10 cellular contexts compared by ENCODE assay signal in genomic region chrX:138710311-138710791, GRCh38. TPM values are rescaled to one million over a fixed set of nuclear protein-coding genes. Genes with fewer than 3 reads are reported as not detected.
DNase-seq lines count a peak whose midpoint lies in the region; ATAC-seq and TF ChIP-seq lines count a peak whose summit lies in the region.
"Had no signal": no experiment of that assay in that cellular context is flagged by ENCODE, and none has a peak within 500 bp of the region (broad histone marks: within the 10 kb centered on the region; RNA-seq: fewer than 3 reads in every experiment).

No MANE protein-coding gene starts in this region.

- peak overlapping the region; percentile 40 to 72 (median 55) for H3K4me3 ChIP-seq in breast epithelium
- no peak overlapping the region for H3K4me3 ChIP-seq in mammary epithelial cell (replicated peaks in 1 of 3; ENCODE audit: insufficient read depth in 1 of 3, low read depth in 2 of 3, low read length in 3 of 3)
- H3K4me3 ChIP-seq in hepatocyte: peak overlapping the region; percentile 39
- peak overlapping the region; percentile 56 for H3K4me3 ChIP-seq in ovary
- peak overlapping the region; percentile 51 to 65 for H3K4me3 ChIP-seq in aorta (ENCODE audit: low read length in 2 of 2)

- H3K4me1 ChIP-seq in breast epithelium (no peaks in the 10 kb centered on the region), mammary epithelial cell (ENCODE audit: insufficient read depth, low read length) (no peaks in the 10 kb centered on the region), hepatocyte (ENCODE audit: insufficient read depth) (no peaks in the 10 kb centered on the region), ovary (ENCODE audit: insufficient read depth) (no peaks in the 10 kb centered on the region), aorta (ENCODE audit: control insufficient read depth in 1 of 2, insufficient read depth in 2 of 2, low read length in 2 of 2) (no peaks in the 10 kb centered on the region)

- no peak for DNase-seq in breast epithelium (ENCODE audit: low spot score in 2 of 2)
- DNase-seq in mammary epithelial cell: no peak
- DNase-seq in hepatocyte (ENCODE audit: low spot score): peak; percentile 3
- peak in 3 of 5 donors; percentile 7 to 21 (median 13) for DNase-seq in ovary
- peak in 1 of 2 donors; percentile 71 for DNase-seq in aorta
- no peak for DNase-seq in activated CD4-positive, alpha-beta memory T cell treated with anti-CD3 and anti-CD28 coated beads, Interleukin-2, amount 10 ng/mL, durations not matched to agents 7 days and 5 days
- DNase-seq in activated gamma-delta T cell treated with Interleukin-2 at 50 U/mL for 16 hours: no peak
- DNase-seq: activated naive CD8-positive, alpha-beta T cell treated with anti-CD3 and anti-CD28 coated beads, Interleukin-2, amount 10 ng/mL, durations not matched to agents 7 days and 5 days; naive B cell had no signal

- no peaks in the 10 kb centered on the region for H3K36me3 ChIP-seq in breast epithelium
- no peaks in the 10 kb centered on the region for H3K36me3 ChIP-seq in mammary epithelial cell (ENCODE audit: insufficient read depth, low read length)
- H3K36me3 ChIP-seq in hepatocyte (replicated peaks; ENCODE audit: insufficient read depth, low read depth): no peaks in the 10 kb centered on the region
- no peaks in the 10 kb centered on the region for H3K36me3 ChIP-seq in ovary
- no peaks in the 10 kb centered on the region for H3K36me3 ChIP-seq in aorta (ENCODE audit: control insufficient read depth in 1 of 2, insufficient read depth in 2 of 2, low read length in 1 of 2)

- BruUV-seq in mammary epithelial cell (replicated peaks; lab: Mats Ljungman, UMichigan): no TSS peak

- CTCF ChIA-PET in mammary epithelial cell (lab: Charles Lee; ENCODE audit: low non-redundant PET): no interaction called here
- CTCF ChIA-PET in activated CD4-positive, alpha-beta memory T cell treated with anti-CD3 and anti-CD28 coated beads, Interleukin-2, amount 10 ng/mL, durations not matched to agents 7 days and 5 days (lab: Charles Lee): no interaction called here

- no peaks in the 10 kb centered on the region for H3K4me1 Mint-ChIP-seq in activated CD4-positive, alpha-beta memory T cell treated with anti-CD3 and anti-CD28 coated beads, Interleukin-2, amount 10 ng/mL, durations not matched to agents 7 days and 5 days
- H3K4me1 Mint-ChIP-seq: activated naive CD8-positive, alpha-beta T cell treated with anti-CD3 and anti-CD28 coated beads, Interleukin-2, amount 10 ng/mL, durations not matched to agents 7 days and 5 days had no signal

- H3K27ac ChIP-seq in breast epithelium: peak overlapping the region in 1 of 2 donors; percentile 68
- H3K27ac ChIP-seq in mammary epithelial cell (ENCODE audit: insufficient read depth, low read depth, low read length): no peak overlapping the region
- no peak overlapping the region for H3K27ac ChIP-seq in hepatocyte
- H3K27ac ChIP-seq in ovary: no peak overlapping the region
- no peak overlapping the region for H3K27ac ChIP-seq in aorta (ENCODE audit: low read depth in 1 of 2, low read length in 2 of 2)

- 33% methylated on average over 14 of the region's 15 CpGs for WGBS in mammary epithelial cell (ENCODE audit: low coverage, missing lambda C conversion rate)
- 35% methylated on average over 15 of the region's 15 CpGs for WGBS in hepatocyte (ENCODE audit: low lambda C conversion rate, missing lambda C conversion rate)
- 20 to 34% (median 23%) methylated on average over 15 of the region's 15 CpGs for WGBS in ovary, 3 donors
- 0 to 22% methylated on average over 15 of the region's 15 CpGs for WGBS in aorta, 2 donors

- H3K9me3 ChIP-seq in breast epithelium (no peaks in the 10 kb centered on the region), mammary epithelial cell (replicated peaks; ENCODE audit: insufficient read depth, low read length) (no peaks in the 10 kb centered on the region), hepatocyte (ENCODE audit: low read depth) (no peaks in the 10 kb centered on the region), ovary (no peaks in the 10 kb centered on the region), aorta (ENCODE audit: control insufficient read depth, low read length) (no peaks in the 10 kb centered on the region)

- TF ChIP-seq EP300 in ovary (IDR thresholded peaks at IDR 0.05): no peak

- POLR2A ChIA-PET in activated CD4-positive, alpha-beta memory T cell treated with anti-CD3 and anti-CD28 coated beads, Interleukin-2, amount 10 ng/mL, durations not matched to agents 7 days and 5 days (lab: Charles Lee): no interaction called here

- H3K79me2 ChIP-seq in mammary epithelial cell (ENCODE audit: insufficient read depth, low read length) (no peaks in the 10 kb centered on the region), hepatocyte (no peaks in the 10 kb centered on the region)

- H3K9ac ChIP-seq in mammary epithelial cell (ENCODE audit: insufficient read depth, low read length): no peak overlapping the region

- no peaks in the 10 kb centered on the region for H3K36me3 Mint-ChIP-seq in activated CD4-positive, alpha-beta memory T cell treated with anti-CD3 and anti-CD28 coated beads, Interleukin-2, amount 10 ng/mL, durations not matched to agents 7 days and 5 days (ENCODE audit: low read depth)
- H3K36me3 Mint-ChIP-seq: activated naive CD8-positive, alpha-beta T cell treated with anti-CD3 and anti-CD28 coated beads, Interleukin-2, amount 10 ng/mL, durations not matched to agents 7 days and 5 days; naive B cell had no signal

- no peaks in the 10 kb centered on the region for H3K9me2 ChIP-seq in hepatocyte (replicated peaks; ENCODE audit: insufficient read depth)

- TF ChIP-seq CTCF in breast epithelium (IDR thresholded peaks at IDR 0.05) (no peak), mammary epithelial cell (conservative IDR thresholded peaks at IDR 0.05 in 1 of 2, IDR thresholded peaks at IDR 0.05 in 1 of 2; ENCODE audit: extremely low read depth in 1 of 2, insufficient read depth in 1 of 2, low read depth in 1 of 2, low read length in 2 of 2) (no peak), hepatocyte (IDR thresholded peaks at IDR 0.05; ENCODE audit: poor library complexity) (no peak), ovary (IDR thresholded peaks at IDR 0.05) (no peak)

- no peak overlapping the region for H3K4me3 Mint-ChIP-seq in activated CD4-positive, alpha-beta memory T cell treated with anti-CD3 and anti-CD28 coated beads, Interleukin-2, amount 10 ng/mL, durations not matched to agents 7 days and 5 days
- H3K4me3 Mint-ChIP-seq: activated naive CD8-positive, alpha-beta T cell treated with anti-CD3 and anti-CD28 coated beads, Interleukin-2, amount 10 ng/mL, durations not matched to agents 7 days and 5 days had no signal

- peaks cover 27% of the 10 kb centered on the region for H3K27me3 Mint-ChIP-seq in activated CD4-positive, alpha-beta memory T cell treated with anti-CD3 and anti-CD28 coated beads, Interleukin-2, amount 10 ng/mL, durations not matched to agents 7 days and 5 days

- H3K27me3 ChIP-seq in breast epithelium: peaks cover 0 to 46% of the 10 kb centered on the region in 2 donors
- H3K27me3 ChIP-seq in mammary epithelial cell (ENCODE audit: insufficient read depth, low read length): peaks cover 7% of the 10 kb centered on the region
- H3K27me3 ChIP-seq in hepatocyte: peaks cover 2% of the 10 kb centered on the region
- H3K27me3 ChIP-seq in ovary: no peaks in the 10 kb centered on the region
- no peaks in the 10 kb centered on the region for H3K27me3 ChIP-seq in aorta (ENCODE audit: control insufficient read depth in 1 of 2, insufficient read depth in 2 of 2, low read length in 1 of 2)

- H3K9me3 Mint-ChIP-seq in activated CD4-positive, alpha-beta memory T cell treated with anti-CD3 and anti-CD28 coated beads, Interleukin-2, amount 10 ng/mL, durations not matched to agents 7 days and 5 days: no peaks in the 10 kb centered on the region
- H3K9me3 Mint-ChIP-seq: activated naive CD8-positive, alpha-beta T cell treated with anti-CD3 and anti-CD28 coated beads, Interleukin-2, amount 10 ng/mL, durations not matched to agents 7 days and 5 days had no signal

- H4K20me1 ChIP-seq in mammary epithelial cell (ENCODE audit: insufficient read depth, low read length) (no peaks in the 10 kb centered on the region), hepatocyte (ENCODE audit: insufficient read depth, poor library complexity, severe bottlenecking) (no peaks in the 10 kb centered on the region)

- in situ Hi-C loops in mammary epithelial cell (cut with MboI; ENCODE audit: low sequenced_read_pairs in 2 of 2): no loop called here

- no peak for TF ChIP-seq POLR2A in breast epithelium (IDR thresholded peaks at IDR 0.05)
- no peak for TF ChIP-seq POLR2A in ovary (IDR thresholded peaks at IDR 0.05)

- H3K4me2 ChIP-seq in mammary epithelial cell (ENCODE audit: insufficient read depth, low read depth, low read length): no peak overlapping the region
- H3K4me2 ChIP-seq in hepatocyte: peak overlapping the region; percentile 83

- ATAC-seq in aorta (ENCODE audit: low FRiP score) (peak; percentile 28), HG03520 (IDR thresholded peaks at IDR 0.05; ENCODE audit: unreplicated experiment) (no peak)

- no peak overlapping the region for H3K27ac Mint-ChIP-seq in activated CD4-positive, alpha-beta memory T cell treated with anti-CD3 and anti-CD28 coated beads, Interleukin-2, amount 10 ng/mL, durations not matched to agents 7 days and 5 days
- H3K27ac Mint-ChIP-seq: activated naive CD8-positive, alpha-beta T cell treated with anti-CD3 and anti-CD28 coated beads, Interleukin-2, amount 10 ng/mL, durations not matched to agents 7 days and 5 days had no signal

- intact Hi-C loops in breast epithelium (cut with DNase I; ENCODE audit: low total_unique reads): no loop called here
- intact Hi-C loops in mammary epithelial cell (cut with micrococcal nuclease): no loop called here
- intact Hi-C loops in ovary (cut with DNase I): no loop called here
- intact Hi-C loops in aorta (cut with DNase I): no loop called here

- H2AFZ ChIP-seq in mammary epithelial cell (ENCODE audit: low read depth, low read length) (no peak overlapping the region), hepatocyte (peak overlapping the region; percentile 35)

- dilution Hi-C loops in mammary epithelial cell (cut with HindIII; ENCODE audit: low sequenced_read_pairs): no loop called here

RNA-seq across cellular contexts. Expression of gene FGF13, which starts 1.2 kb away (rescaled TPM):
- 10 to 100 TPM in 2 of 3 donors, 1 to 10 TPM in 1; 7.9 to 18.1 (median 13.1) TPM for total RNA-seq in breast epithelium
- total RNA-seq in mammary epithelial cell: 1 to 10 TPM in 1 of 2 donors, not detected in 1; 1.3 TPM
- not detected for polyA plus RNA-seq in mammary epithelial cell
- not detected for polyA minus RNA-seq in mammary epithelial cell
- total RNA-seq in hepatocyte: 9.5 and 12.5 TPM in 2 replicates
- 10.5 and 13.1 TPM in 2 replicates for polyA plus RNA-seq in hepatocyte
- total RNA-seq in ovary: 1 to 10 TPM; 2.1 to 9.2 (median 5.6) TPM
- 1 to 10 TPM; 5.7 to 9.8 TPM for polyA plus RNA-seq in ovary
- total RNA-seq in aorta: 10 to 100 TPM; 13.8 to 18.3 TPM
- polyA plus RNA-seq in aorta: 10 to 100 TPM; 12.9 to 14.4 TPM
- total RNA-seq in activated CD4-positive, alpha-beta memory T cell treated with anti-CD3 and anti-CD28 coated beads, Interleukin-2, amount 10 ng/mL, durations not matched to agents 7 days and 5 days: not detected
- total RNA-seq: activated naive CD8-positive, alpha-beta T cell treated with anti-CD3 and anti-CD28 coated beads, Interleukin-2, amount 10 ng/mL, durations not matched to agents 7 days and 5 days had no signal

Comparison
In these comparisons a context has a peak if more than half of its experiments do, and no peak if none do; other contexts are left out.
1. H3K4me3 ChIP-seq: peak in breast epithelium (3 of 3), hepatocyte (single experiment), ovary (single experiment) and aorta (2 of 2); none in mammary epithelial cell (0 of 3).
2. DNase-seq: peak in hepatocyte (single experiment) and ovary (3 of 5); none in breast epithelium (0 of 2), mammary epithelial cell (single experiment), activated CD4-positive, alpha-beta memory T cell treated with anti-CD3 and anti-CD28 coated beads, Interleukin-2, amount 10 ng/mL, durations not matched to agents 7 days and 5 days (single experiment) and activated gamma-delta T cell treated with Interleukin-2 at 50 U/mL for 16 hours (single experiment).